ENCODE assay signal across 12 cellular contexts in the genomic region with DNA sequence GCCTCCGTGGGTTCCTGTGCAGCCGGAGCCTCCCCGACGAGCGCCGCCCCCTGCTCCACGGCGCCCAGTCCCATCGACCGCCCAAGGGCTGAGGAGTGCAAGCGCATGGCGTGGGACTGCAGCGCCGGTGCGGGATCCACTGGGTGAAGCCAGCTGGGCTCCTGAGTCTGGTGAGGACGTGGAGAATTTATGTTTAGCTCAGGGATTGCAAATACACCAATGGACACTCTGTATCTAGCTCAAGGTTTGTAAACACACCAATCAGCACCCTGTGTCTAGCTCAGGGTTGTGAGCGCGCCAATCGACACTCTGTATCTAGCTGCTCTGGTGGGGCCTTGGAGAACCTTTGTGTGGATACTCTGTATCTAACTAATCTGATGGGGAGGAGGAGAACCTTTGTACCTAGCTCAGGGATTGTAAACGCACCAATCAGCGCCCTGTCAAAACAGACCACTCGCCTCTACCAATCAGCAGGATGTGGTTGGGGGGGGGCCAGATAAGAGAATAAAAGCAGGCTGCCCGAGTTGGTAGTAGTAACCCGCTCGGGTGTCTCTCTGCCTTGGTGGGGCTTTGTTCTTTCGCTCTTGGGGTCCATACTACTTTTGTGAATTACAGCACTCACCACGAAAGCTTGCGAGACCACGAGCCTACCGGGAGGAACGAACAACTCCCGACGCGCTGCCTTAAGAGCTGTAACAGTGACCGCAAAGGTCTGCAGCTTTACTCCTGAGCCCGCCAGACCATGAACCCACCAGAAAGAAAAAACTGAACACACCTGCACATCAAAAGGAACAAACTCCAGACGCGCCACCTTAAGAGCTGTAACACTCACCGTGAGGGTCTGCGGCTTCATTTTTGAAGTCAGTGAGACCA. TPM values are rescaled to one million over a fixed set of nuclear protein-coding genes. Genes with fewer than 3 reads are reported as not detected.
A peak's percentile ranks its signal among the peaks of the same experiment; 100 is the strongest.
DNase-seq lines count a peak whose midpoint lies in the region; ATAC-seq and TF ChIP-seq lines count a peak whose summit lies in the region.
"Not testable (repeated sequence)": the region's sequence is repeated elsewhere in the genome, so short reads cannot be mapped to it uniquely, and the experiment has no call there.
"Had no signal": no experiment of that assay in that cellular context is flagged by ENCODE, and none has a peak within 500 bp of the region (broad histone marks: within the 10 kb centered on the region; RNA-seq: fewer than 3 reads in every experiment).

No MANE protein-coding gene starts in this region.

- H3K4me3 ChIP-seq in GM23338: peak overlapping the region; percentile 55
- H3K4me3 ChIP-seq in WERI-Rb-1 (ENCODE audit: low read depth, low read length): peak overlapping the region; percentile 48
- H3K4me3 ChIP-seq in heart left ventricle: peak overlapping the region in 10 of 12 donors; percentile 10 to 55 (median 42)

- not testable (repeated sequence) for H4K20me1 ChIP-seq in GM23338 (replicated peaks; ENCODE audit: insufficient read depth)

- not testable (repeated sequence) for H3K9me3 ChIP-seq in WERI-Rb-1 (ENCODE audit: severe bottlenecking); heart left ventricle

- H3K36me3 ChIP-seq in GM23338 (ENCODE audit: insufficient read depth); WERI-Rb-1; heart left ventricle: not testable (repeated sequence)

- not testable (repeated sequence) for H3K27ac ChIP-seq in GM23338 (ENCODE audit: low read depth); heart left ventricle
- peak overlapping the region; percentile 55 for H3K27ac ChIP-seq in WERI-Rb-1

- H2AFZ ChIP-seq in GM23338: not testable (repeated sequence)

- DNase-seq in GM23338 (ENCODE audit: low spot score) (peak; percentile 57), WERI-Rb-1 (peak; percentile 60), amniotic epithelial cell (ENCODE audit: low read depth) (peak; percentile 7), heart left ventricle (peak in 2 of 5 donors; percentile 29 to 63), occipital lobe (lab: John Stamatoyannopoulos, UW) (peak; percentile 1)
- DNase-seq in activated T-cell treated with anti-CD3 and anti-CD28 coated beads, Interleukin-2, amount 50 U/mL, for 1 hour: peak; percentile 66
- DNase-seq in stimulated activated CD8-positive, alpha-beta memory T cell treated with anti-CD3 and anti-CD28 coated beads, Interleukin-12 subunit alpha, Interleukin-12 subunit beta, amount 100 ng/mL, for 4 hours (ENCODE audit: low read depth): peak; percentile 30
- DNase-seq in type B pancreatic cell (ENCODE audit: extremely low spot score, unreplicated experiment): not testable (repeated sequence)

- H3K27me3 Mint-ChIP-seq in GM23338 (ENCODE audit: insufficient read depth, low read depth, poor library complexity): not testable (repeated sequence)
- H3K27me3 Mint-ChIP-seq in type B pancreatic cell: peaks cover 51% of the 10 kb centered on the region

- H3K36me3 Mint-ChIP-seq in GM23338 (ENCODE audit: low read depth); type B pancreatic cell: not testable (repeated sequence)

- 54 to 83% (median 68%) methylated on average over 28 to 40 of the region's 40 CpGs for WGBS in heart left ventricle, 4 donors

- H3K4me1 ChIP-seq in GM23338 (ENCODE audit: insufficient read depth) (peaks cover 30% of the 10 kb centered on the region), heart left ventricle (peaks cover 0 to 15% (median 0%) of the 10 kb centered on the region in 12 donors)

- ATAC-seq in GM23338, heart left ventricle: not testable (repeated sequence)

- not testable (repeated sequence) for H3F3A ChIP-seq in GM23338 (replicated peaks; ENCODE audit: low read depth)

- H3K9me2 ChIP-seq in GM23338 (ENCODE audit: insufficient read depth): not testable (repeated sequence)

- not testable (repeated sequence) for H3K9me3 Mint-ChIP-seq in GM23338, type B pancreatic cell

- H3K4me1 Mint-ChIP-seq in GM23338: peaks cover 40% of the 10 kb centered on the region
- H3K4me1 Mint-ChIP-seq in type B pancreatic cell (ENCODE audit: unreplicated experiment): not testable (repeated sequence)

- not testable (repeated sequence) for TF ChIP-seq CTCF in GM23338 (conservative IDR thresholded peaks at IDR 0.05; ENCODE audit: low read depth in 2 of 2); WERI-Rb-1 (IDR thresholded peaks at IDR 0.05; ENCODE audit: low read depth, low read length); heart left ventricle (IDR thresholded peaks at IDR 0.05); type B pancreatic cell (conservative IDR thresholded peaks at IDR 0.05)

- not testable (repeated sequence) for H3K4me3 Mint-ChIP-seq in GM23338
- H3K4me3 Mint-ChIP-seq in type B pancreatic cell: peak overlapping the region; percentile 62

- H3K4me2 ChIP-seq in GM23338: peak overlapping the region; percentile 76

- H3K27me3 ChIP-seq in GM23338 (ENCODE audit: insufficient read depth); WERI-Rb-1 (ENCODE audit: insufficient read depth, low read depth, severe bottlenecking): not testable (repeated sequence)
- H3K27me3 ChIP-seq in heart left ventricle: peaks cover 0 to 33% (median 5%) of the 10 kb centered on the region in 9 donors

- intact Hi-C loops in heart left ventricle (cut with DNase I): loop anchor here in 1 of 10 donors (10.0 kb wide), 1 partner anchor 176 kb away; no protein-coding TSS in a partner anchor

- not testable (repeated sequence) for H3K79me2 ChIP-seq in GM23338 (replicated peaks; ENCODE audit: insufficient read depth)

- not testable (repeated sequence) for H3K27ac Mint-ChIP-seq in GM23338, type B pancreatic cell

- TF ChIP-seq POLR2A in heart left ventricle (IDR thresholded peaks at IDR 0.05): not testable (repeated sequence)

TF ChIP-seq in GM23338, 12 proteins besides CTCF, POLR2A, EP300 and RAD21:
- peak; percentile 60 for TF ChIP-seq POLR2AphosphoS5 (IDR thresholded peaks at IDR 0.05; ENCODE audit: low read depth)

RNA-seq across cellular contexts. Expression of a gene that starts 25.3 kb away (rescaled TPM):
- not detected in 2 replicates for total RNA-seq in GM23338 (2014; rRNA removed; shearing (Covaris generic))
- polyA plus RNA-seq in GM23338 (2016; fragmentation: Nextera tagmentation; extraction: Ambion mirVana) (not detected in 2 replicates), heart left ventricle (not detected)
- total RNA-seq in heart left ventricle (not detected), occipital lobe (not detected), type B pancreatic cell (ENCODE audit: low replicate concordance) (not detected in 2 replicates)
- total RNA-seq: Calu3, cardiac muscle cell, IMR-90 had no signal
- polyA plus RNA-seq: cardiac muscle cell, IMR-90, neural cell had no signal

RNA-seq across cellular contexts. Expression of a gene that starts 55.2 kb away (rescaled TPM):
- total RNA-seq in GM23338 (2014; rRNA removed; shearing (Covaris generic)): 15.3 and 19.3 TPM in 2 replicates
- polyA plus RNA-seq in GM23338 (2016; fragmentation: Nextera tagmentation; extraction: Ambion mirVana): 31.7 and 32.0 TPM in 2 replicates
- total RNA-seq in heart left ventricle: not detected
- under 1 TPM in 1 of 2 donors, not detected in 1; 0.30 TPM for polyA plus RNA-seq in heart left ventricle
- total RNA-seq in occipital lobe: not detected
- not detected in 2 replicates for total RNA-seq in type B pancreatic cell (ENCODE audit: low replicate concordance)
- total RNA-seq: Calu3, cardiac muscle cell, IMR-90 had no signal
- polyA plus RNA-seq: IMR-90, neural cell had no signal

Comparison
In these comparisons a context has a peak if more than half of its experiments do, and no peak if none do; other contexts are left out.
1. RNA of a gene that starts 55.2 kb away (total RNA-seq): 15.3 to 19.3 TPM in GM23338; not detected in heart left ventricle, not detected in occipital lobe (single experiment) and not detected in type B pancreatic cell; every median in the first group is over 10 times any median in the second.
2. Peak in every context shown above with its lines, with median percentiles within 50 percentile points of each other: H3K4me3 ChIP-seq.